In the genomic region with DNA sequence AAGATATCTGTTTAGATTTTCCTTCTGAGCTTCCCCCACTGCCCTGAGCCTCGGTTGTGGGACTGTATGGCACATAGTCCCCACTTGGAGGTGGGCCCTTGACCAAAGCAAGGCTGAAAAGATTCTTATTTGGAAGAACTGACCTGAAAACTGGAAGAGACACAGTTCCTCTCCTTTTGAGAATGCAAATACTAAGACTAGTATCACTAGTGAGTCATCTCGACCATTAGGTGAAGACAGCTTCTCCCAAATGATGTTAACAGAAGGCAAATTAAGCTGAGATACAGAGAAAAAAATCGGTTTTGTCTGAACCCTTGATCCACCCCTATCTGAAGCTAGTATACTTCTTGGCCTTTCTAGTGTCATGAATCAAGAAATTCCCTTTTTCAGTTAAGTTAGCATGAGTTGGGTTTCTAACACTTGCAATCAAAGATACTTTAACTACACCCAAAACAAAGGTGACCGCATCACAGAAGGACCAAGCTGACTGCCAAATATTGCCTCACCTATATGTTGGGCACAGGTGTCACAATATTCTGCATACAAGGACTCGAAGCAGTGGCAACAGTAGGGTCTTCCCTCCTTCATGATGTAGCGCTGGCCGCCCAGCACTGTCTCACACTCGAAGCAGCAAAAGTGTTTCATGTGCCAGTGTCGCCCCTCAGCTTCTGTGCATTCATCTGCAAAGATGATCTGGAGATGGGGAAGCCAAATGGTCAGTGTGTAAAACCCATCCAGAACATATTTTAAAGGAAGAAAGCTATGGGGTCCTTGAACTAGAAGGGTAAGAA, we compare ENCODE assay signal across 20 cellular contexts.
DNase-seq lines count a peak whose midpoint lies in the region; ATAC-seq and TF ChIP-seq lines count a peak whose summit lies in the region.
"Had no signal": no experiment of that assay in that cellular context is flagged by ENCODE, and none has a peak within 500 bp of the region (broad histone marks: within the 10 kb centered on the region; RNA-seq: fewer than 3 reads in every experiment).

No MANE protein-coding gene starts in this region.

- H3K79me2 ChIP-seq in mammary epithelial cell (ENCODE audit: insufficient read depth, low read length): no peaks in the 10 kb centered on the region
- H3K79me2 ChIP-seq in osteoblast (ENCODE audit: insufficient read depth, low read length): no peaks in the 10 kb centered on the region

- no peak overlapping the region for H3K4me3 Mint-ChIP-seq in MCF 10A (ENCODE audit: unreplicated experiment)
- H3K4me3 Mint-ChIP-seq in chondrocyte (ENCODE audit: unreplicated experiment): no peak overlapping the region

- TF ChIP-seq CTCF in MCF 10A (IDR thresholded peaks at IDR 0.05; ENCODE audit: unreplicated experiment) (no peak), mammary epithelial cell (conservative IDR thresholded peaks at IDR 0.05 in 1 of 2, IDR thresholded peaks at IDR 0.05 in 1 of 2; ENCODE audit: extremely low read depth in 1 of 2, insufficient read depth in 1 of 2, low read depth in 1 of 2, low read length in 2 of 2) (no peak), chondrocyte (IDR thresholded peaks at IDR 0.05) (no peak), osteoblast (IDR thresholded peaks at IDR 0.05; ENCODE audit: extremely low read depth, low read depth, low read length) (no peak)

- no peak overlapping the region for H3K4me3 ChIP-seq in mammary epithelial cell (replicated peaks in 1 of 3; ENCODE audit: insufficient read depth in 1 of 3, low read depth in 2 of 3, low read length in 3 of 3)
- H3K4me3 ChIP-seq in osteoblast (ENCODE audit: insufficient read depth, low read length): no peak overlapping the region
- H3K4me3 ChIP-seq: GM12878, SJCRH30 had no signal

- H3K4me2 ChIP-seq in mammary epithelial cell (ENCODE audit: insufficient read depth, low read depth, low read length) (no peak overlapping the region), osteoblast (ENCODE audit: insufficient read depth, low read length) (no peak overlapping the region)

- H2AFZ ChIP-seq in mammary epithelial cell (ENCODE audit: low read depth, low read length) (no peak overlapping the region), osteoblast (ENCODE audit: low read length) (no peak overlapping the region)

- ATAC-seq in HG03520 (IDR thresholded peaks at IDR 0.05; ENCODE audit: unreplicated experiment): no peak
- ATAC-seq: GM12878, HepG2 had no signal

- intact Hi-C loops in MCF 10A (cut with micrococcal nuclease): no loop called here
- intact Hi-C loops in mammary epithelial cell (cut with micrococcal nuclease): no loop called here

- no peaks in the 10 kb centered on the region for H4K20me1 ChIP-seq in mammary epithelial cell (ENCODE audit: insufficient read depth, low read length)
- H4K20me1 ChIP-seq in osteoblast (ENCODE audit: insufficient read depth, low read length): no peaks in the 10 kb centered on the region

- H3K27me3 Mint-ChIP-seq in MCF 10A (ENCODE audit: insufficient read depth, unreplicated experiment) (no peaks in the 10 kb centered on the region), chondrocyte (ENCODE audit: low read depth) (no peaks in the 10 kb centered on the region)

- dilution Hi-C loops in mammary epithelial cell (cut with HindIII; ENCODE audit: low sequenced_read_pairs): no loop called here

- BruUV-seq in MCF 10A (replicated peaks; lab: Mats Ljungman, UMichigan) (no TSS peak), mammary epithelial cell (replicated peaks; lab: Mats Ljungman, UMichigan) (no TSS peak)

- H3K4me1 ChIP-seq in mammary epithelial cell (ENCODE audit: insufficient read depth, low read length) (peaks cover 17% of the 10 kb centered on the region), osteoblast (ENCODE audit: insufficient read depth, low read length) (peaks cover 3% of the 10 kb centered on the region)

- whole genome bisulfite sequencing in mammary epithelial cell (ENCODE audit: low coverage, missing lambda C conversion rate): 94% methylated on average over 9 of the region's 9 CpGs

- DNase-seq in MCF 10A (ENCODE audit: unreplicated experiment): no peak
- DNase-seq in mammary epithelial cell: no peak
- DNase-seq in chondrocyte (ENCODE audit: low spot score): no peak
- peak; percentile 39 for DNase-seq in osteoblast (ENCODE audit: insufficient read length, low spot score, missing footprints)
- no peak for DNase-seq in NCI-H2029 (lab: John Stamatoyannopoulos, UW)
- no peak for DNase-seq in KG1 (lab: John Stamatoyannopoulos, UW)
- no peak for DNase-seq in activated gamma-delta T cell treated with Interleukin-2 at 50 U/mL for 16 hours
- DNase-seq: 8988T, DMS53, GOT3, Karpas-422, NCI-H1436, NCI-H2081, NCI-H526, OCI-M1, RPMI8226, SJCRH30 had no signal

- no peak overlapping the region for H3K9ac ChIP-seq in mammary epithelial cell (ENCODE audit: insufficient read depth, low read length)

- H3K27ac Mint-ChIP-seq in MCF 10A (ENCODE audit: low read depth, unreplicated experiment) (peak overlapping the region; percentile 43), chondrocyte (ENCODE audit: unreplicated experiment) (peak overlapping the region; percentile 97)

- in situ Hi-C loops in mammary epithelial cell (cut with MboI; ENCODE audit: low sequenced_read_pairs in 2 of 2): no loop called here

- H3K9me3 ChIP-seq in mammary epithelial cell (replicated peaks; ENCODE audit: insufficient read depth, low read length) (no peaks in the 10 kb centered on the region), osteoblast (ENCODE audit: low read depth, low read length) (no peaks in the 10 kb centered on the region)
- H3K9me3 ChIP-seq: SJCRH30 had no signal

- no peaks in the 10 kb centered on the region for H3K27me3 ChIP-seq in mammary epithelial cell (ENCODE audit: insufficient read depth, low read length)
- H3K27me3 ChIP-seq in osteoblast (ENCODE audit: insufficient read depth, low read length): no peaks in the 10 kb centered on the region
- H3K27me3 ChIP-seq: SJCRH30 had no signal

- CTCF ChIA-PET in MCF 10A (lab: Yijun Ruan, JAX) (interaction anchor here (0.9 to 1.2 kb wide), 5 partner anchors 10 to 331 kb away, joined by 3 to 5 read pairs (median 3); no protein-coding TSS in a partner anchor), mammary epithelial cell (lab: Charles Lee; ENCODE audit: low non-redundant PET) (interaction anchor here (0.5 kb wide), 1 partner anchor 10 kb away, joined by 3 read pairs; no protein-coding TSS in a partner anchor)

- peaks cover 22% of the 10 kb centered on the region for H3K36me3 ChIP-seq in mammary epithelial cell (ENCODE audit: insufficient read depth, low read length)
- H3K36me3 ChIP-seq in osteoblast (ENCODE audit: insufficient read depth, low read length): peaks cover 18% of the 10 kb centered on the region
- H3K36me3 ChIP-seq: SJCRH30 had no signal

- POLR2A ChIA-PET in MCF 10A (lab: Yijun Ruan, JAX): interaction anchor here (0.6 to 3.8 kb wide), 9 partner anchors 9 to 120 kb away, joined by 3 to 25 read pairs (median 4); no protein-coding TSS in a partner anchor

- peaks cover 21% of the 10 kb centered on the region for H3K4me1 Mint-ChIP-seq in MCF 10A (ENCODE audit: insufficient read depth, unreplicated experiment)
- H3K4me1 Mint-ChIP-seq in chondrocyte (ENCODE audit: low read depth): peaks cover 49% of the 10 kb centered on the region

- H3K9me3 Mint-ChIP-seq in MCF 10A (ENCODE audit: unreplicated experiment): no peaks in the 10 kb centered on the region
- H3K9me3 Mint-ChIP-seq in chondrocyte (ENCODE audit: low read depth): peaks cover 3% of the 10 kb centered on the region

- H3K36me3 Mint-ChIP-seq in MCF 10A (ENCODE audit: insufficient read depth, unreplicated experiment) (peaks cover 18% of the 10 kb centered on the region), chondrocyte (ENCODE audit: low read depth) (peaks cover 41% of the 10 kb centered on the region)

- H3K27ac ChIP-seq in mammary epithelial cell (ENCODE audit: insufficient read depth, low read depth, low read length) (no peak overlapping the region), osteoblast (ENCODE audit: low read depth, low read length) (peak overlapping the region; percentile 43)
- H3K27ac ChIP-seq: SJCRH30 had no signal
